11 cellular contexts compared by ENCODE assay signal in genomic region chr13:97568850-97569249, GRCh38.
DNase-seq lines count a peak whose midpoint lies in the region; ATAC-seq and TF ChIP-seq lines count a peak whose summit lies in the region.
"Had no signal": no experiment of that assay in that cellular context is flagged by ENCODE, and none has a peak within 500 bp of the region (broad histone marks: within the 10 kb centered on the region; RNA-seq: fewer than 3 reads in every experiment).

No MANE protein-coding gene starts in this region.

- TF ChIP-seq RAD21 in HCT116 (IDR thresholded peaks at IDR 0.05; ENCODE audit: low read depth) = no peak

- H3K36me3 ChIP-seq in HCT116 (ENCODE audit: control insufficient read depth in 1 of 2, insufficient read depth in 2 of 2, low read length in 2 of 2) = no peaks in the 10 kb centered on the region
- H3K36me3 ChIP-seq in WERI-Rb-1 = no peaks in the 10 kb centered on the region
- no peaks in the 10 kb centered on the region for H3K36me3 ChIP-seq in trophoblast cell (ENCODE audit: control insufficient read depth in 1 of 2, insufficient read depth in 2 of 2, low read length in 2 of 2)
- H3K36me3 ChIP-seq in OCI-LY7 (ENCODE audit: insufficient read depth, low read length) = no peaks in the 10 kb centered on the region
- no peaks in the 10 kb centered on the region for H3K36me3 ChIP-seq in osteoblast (ENCODE audit: insufficient read depth, low read length)

- peak overlapping the region; percentile 10 for H2BK12ac ChIP-seq in trophoblast cell (ENCODE audit: low read length)

- no peak overlapping the region for H3K4me3 ChIP-seq in HCT116 (replicated peaks in 1 of 2; ENCODE audit: low read depth in 1 of 2, low read length in 2 of 2)
- H3K4me3 ChIP-seq in WERI-Rb-1 (ENCODE audit: low read depth, low read length) = no peak overlapping the region
- no peak overlapping the region for H3K4me3 ChIP-seq in trophoblast cell (ENCODE audit: low read depth, low read length)
- no peak overlapping the region for H3K4me3 ChIP-seq in OCI-LY7 (ENCODE audit: low read depth, low read length, poor library complexity, severe bottlenecking)
- H3K4me3 ChIP-seq in osteoblast (ENCODE audit: insufficient read depth, low read length) = no peak overlapping the region
- H3K4me3 ChIP-seq: smooth muscle cell had no signal

- no peak for TF ChIP-seq CTCF in HCT116 (IDR thresholded peaks at IDR 0.05 in 2 of 3, conservative IDR thresholded peaks at IDR 0.05 in 1 of 3; ENCODE audit: borderline replicate concordance in 1 of 3, insufficient read depth in 1 of 3, low read depth in 2 of 3, low read length in 2 of 3)
- 0 out of 2 replicates have a peak, but pooled peaks have one; percentile 1 for TF ChIP-seq CTCF in WERI-Rb-1 (IDR thresholded peaks at IDR 0.05; ENCODE audit: low read depth, low read length)
- no peak for TF ChIP-seq CTCF in OCI-LY7 (conservative IDR thresholded peaks at IDR 0.05; ENCODE audit: low read length)
- no peak for TF ChIP-seq CTCF in osteoblast (IDR thresholded peaks at IDR 0.05; ENCODE audit: extremely low read depth, low read depth, low read length)

- RAD21 ChIA-PET in HCT116 (lab: Charles Lee; ENCODE audit: low non-redundant PET in 1 of 2, low total read pairs in 2 of 2, uncharacterized antibody in 2 of 2, unreplicated experiment in 2 of 2) = interaction anchor here in 1 of 2 experiments (0.6 kb wide), 1 partner anchor 585 kb away, joined by 3 read pairs; no protein-coding TSS in a partner anchor

- no peak overlapping the region for H2AK5ac ChIP-seq in trophoblast cell (ENCODE audit: low read length)

- ATAC-seq in HCT116 = peak; percentile 58
- no peak for ATAC-seq in GM19452 (IDR thresholded peaks at IDR 0.05; ENCODE audit: unreplicated experiment)
- ATAC-seq: activated T-helper 17 cell treated with anti-CD3 and anti-CD28 coated beads, Interleukin-2, amount 50 U/mL, for 72 hours had no signal

- H3K27ac ChIP-seq in HCT116 (ENCODE audit: low read depth, low read length) (peak overlapping the region; percentile 29), WERI-Rb-1 (no peak overlapping the region), trophoblast cell (ENCODE audit: low read depth, low read length) (no peak overlapping the region), OCI-LY7 (ENCODE audit: low read depth, low read length, poor library complexity, severe bottlenecking) (no peak overlapping the region), osteoblast (ENCODE audit: low read depth, low read length) (no peak overlapping the region)

- H2BK5ac ChIP-seq in trophoblast cell (ENCODE audit: low read depth, low read length, poor library complexity) = no peak overlapping the region

- peaks cover 13% of the 10 kb centered on the region for H3K79me1 ChIP-seq in trophoblast cell (ENCODE audit: low read length)

- intact Hi-C loops in HCT116 (cut with micrococcal nuclease) (loop anchor here (1.0 to 5.0 kb wide), 2 partner anchors 136 to 537 kb away; no protein-coding TSS in a partner anchor), OCI-LY7 (cut with micrococcal nuclease; ENCODE audit: unreplicated experiment) (no loop called here)

- H3K9me2 ChIP-seq in HCT116 (ENCODE audit: insufficient read depth) (no peaks in the 10 kb centered on the region), OCI-LY7 (ENCODE audit: insufficient read depth, low read length) (no peaks in the 10 kb centered on the region)

- BruUV-seq in HCT116 (replicated peaks; lab: Mats Ljungman, UMichigan) (no TSS peak), OCI-LY7 (replicated peaks; lab: Mats Ljungman, UMichigan) (no TSS peak)

- no peak overlapping the region for H4K12ac ChIP-seq in trophoblast cell (ENCODE audit: low read depth, low read length)

- H3K18ac ChIP-seq in trophoblast cell (ENCODE audit: low read length) = no peak overlapping the region

- no peak overlapping the region for H4K91ac ChIP-seq in trophoblast cell (ENCODE audit: low read depth, low read length)

- H2BK120ac ChIP-seq in trophoblast cell (ENCODE audit: insufficient read depth, low read length, poor library complexity) = no peak overlapping the region

- TF ChIP-seq POLR2A in HCT116 (IDR thresholded peaks at IDR 0.05; ENCODE audit: borderline replicate concordance, extremely low read depth, insufficient read depth, insufficient read length) = no peak

- CTCF ChIA-PET in HCT116 (lab: Charles Lee) = interaction anchor here (1.0 kb wide), 1 partner anchor 11 kb away, joined by 4 read pairs; no protein-coding TSS in a partner anchor
- CTCF ChIA-PET in OCI-LY7 (lab: Charles Lee; ENCODE audit: unreplicated experiment) = no interaction called here

- H3K9me3 ChIP-seq in HCT116 (ENCODE audit: control insufficient read depth in 1 of 2, insufficient read depth in 1 of 2, low read depth in 1 of 2, low read length in 2 of 2) (no peaks in the 10 kb centered on the region), WERI-Rb-1 (ENCODE audit: severe bottlenecking) (no peaks in the 10 kb centered on the region), trophoblast cell (ENCODE audit: insufficient read depth, low read depth, low read length) (no peaks in the 10 kb centered on the region), OCI-LY7 (ENCODE audit: low read length) (no peaks in the 10 kb centered on the region), osteoblast (ENCODE audit: low read depth, low read length) (no peaks in the 10 kb centered on the region)

- POLR2A ChIA-PET in HCT116 (lab: Charles Lee) = interaction anchor here (1.2 kb wide), 1 partner anchor 13 kb away, joined by 3 read pairs; no protein-coding TSS in a partner anchor
- POLR2A ChIA-PET in OCI-LY7 (lab: Charles Lee) = interaction anchor here (0.6 kb wide), 1 partner anchor 200 kb away, joined by 3 read pairs; no protein-coding TSS in a partner anchor

- H4K20me1 ChIP-seq in HCT116 (ENCODE audit: insufficient read depth) (no peaks in the 10 kb centered on the region), OCI-LY7 (ENCODE audit: insufficient read depth, low read length) (no peaks in the 10 kb centered on the region), osteoblast (ENCODE audit: insufficient read depth, low read length) (no peaks in the 10 kb centered on the region)

- H3K14ac ChIP-seq in trophoblast cell (ENCODE audit: low read length) = no peak overlapping the region

- no peak overlapping the region for H3K9ac ChIP-seq in HCT116 (ENCODE audit: low read length)
- no peak overlapping the region for H3K9ac ChIP-seq in trophoblast cell (ENCODE audit: low read length)

- no peak overlapping the region for H3K4ac ChIP-seq in trophoblast cell (ENCODE audit: low read depth, low read length)

- H2AFZ ChIP-seq in HCT116 (ENCODE audit: low read depth, low read length, poor library complexity, severe bottlenecking) = peak overlapping the region; percentile 82
- no peak overlapping the region for H2AFZ ChIP-seq in trophoblast cell (ENCODE audit: insufficient read depth, low read length, poor library complexity)
- H2AFZ ChIP-seq in OCI-LY7 (ENCODE audit: low read length) = no peak overlapping the region
- no peak overlapping the region for H2AFZ ChIP-seq in osteoblast (ENCODE audit: low read length)

- no CpG with 5 or more reads among the region's 1 CpG for WGBS in trophoblast cell (ENCODE audit: extremely low coverage, insufficient coverage, insufficient read length)

- H3K4me2 ChIP-seq in HCT116 (ENCODE audit: low read length) = peak overlapping the region; percentile 73
- H3K4me2 ChIP-seq in trophoblast cell (ENCODE audit: low read length) = peak overlapping the region; percentile 8
- no peak overlapping the region for H3K4me2 ChIP-seq in OCI-LY7 (ENCODE audit: low read length)
- no peak overlapping the region for H3K4me2 ChIP-seq in osteoblast (ENCODE audit: insufficient read depth, low read length)

- DNase-seq in HCT116 (ENCODE audit: low read depth, low spot score) (no peak), WERI-Rb-1 (peak; percentile 92), islet precursor cell (peak; percentile 66), trophoblast cell (peak; percentile 83 to 84), OCI-LY7 (ENCODE audit: low spot score) (no peak), osteoblast (ENCODE audit: insufficient read length, low spot score, missing footprints) (no peak)
- DNase-seq: DMS79, NCI-H1092 had no signal

- H3K79me2 ChIP-seq in HCT116 (ENCODE audit: insufficient read depth, low read length) (no peaks in the 10 kb centered on the region), trophoblast cell (ENCODE audit: control insufficient read depth, insufficient read depth, low read length, poor library complexity) (no peaks in the 10 kb centered on the region), OCI-LY7 (ENCODE audit: insufficient read depth, low read depth, low read length) (no peaks in the 10 kb centered on the region), osteoblast (ENCODE audit: insufficient read depth, low read length) (no peaks in the 10 kb centered on the region)

- H3K27me3 ChIP-seq in HCT116 (ENCODE audit: insufficient read depth, low read length) (no peaks in the 10 kb centered on the region), WERI-Rb-1 (ENCODE audit: insufficient read depth, low read depth, severe bottlenecking) (no peaks in the 10 kb centered on the region), trophoblast cell (ENCODE audit: insufficient read depth, low read length) (no peaks in the 10 kb centered on the region), osteoblast (ENCODE audit: insufficient read depth, low read length) (no peaks in the 10 kb centered on the region)

- no peak overlapping the region for H3K23ac ChIP-seq in trophoblast cell (ENCODE audit: low read length)

- H4K8ac ChIP-seq in trophoblast cell (ENCODE audit: low read depth, low read length) = peak overlapping the region; percentile 10

- H3K4me1 ChIP-seq in HCT116 (ENCODE audit: control insufficient read depth in 1 of 2, insufficient read depth in 2 of 2, low read length in 2 of 2) (peaks cover 16 to 22% of the 10 kb centered on the region in 2 experiments), trophoblast cell (ENCODE audit: control insufficient read depth in 1 of 2, insufficient read depth in 2 of 2, low read length in 2 of 2) (peaks cover 15 to 21% of the 10 kb centered on the region in 2 experiments), OCI-LY7 (ENCODE audit: insufficient read depth, low read length, poor library complexity, severe bottlenecking) (no peaks in the 10 kb centered on the region), osteoblast (ENCODE audit: insufficient read depth, low read length) (no peaks in the 10 kb centered on the region)

TF ChIP-seq in HCT116, 20 proteins besides CTCF, POLR2A, EP300 and RAD21:
- TF ChIP-seq SP1 (IDR thresholded peaks at IDR 0.05; ENCODE audit: low read depth) (no peak), ELF1 (IDR thresholded peaks at IDR 0.05; ENCODE audit: borderline replicate concordance, low read depth) (0 out of 2 replicates have a peak, but pooled peaks have one; percentile 27)

Comparison
In these comparisons a context has a peak if more than half of its experiments do, and no peak if none do; other contexts are left out.
1. DNase-seq: peak in WERI-Rb-1 (single experiment), islet precursor cell (single experiment) and trophoblast cell (2 of 2); none in HCT116 (single experiment), OCI-LY7 (single experiment) and osteoblast (single experiment).
2. H3K4me2 ChIP-seq: peak in HCT116 (single experiment) and trophoblast cell (single experiment); none in OCI-LY7 (single experiment) and osteoblast (single experiment).